ENCODE assay signal across 23 cellular contexts in the genomic region with DNA sequence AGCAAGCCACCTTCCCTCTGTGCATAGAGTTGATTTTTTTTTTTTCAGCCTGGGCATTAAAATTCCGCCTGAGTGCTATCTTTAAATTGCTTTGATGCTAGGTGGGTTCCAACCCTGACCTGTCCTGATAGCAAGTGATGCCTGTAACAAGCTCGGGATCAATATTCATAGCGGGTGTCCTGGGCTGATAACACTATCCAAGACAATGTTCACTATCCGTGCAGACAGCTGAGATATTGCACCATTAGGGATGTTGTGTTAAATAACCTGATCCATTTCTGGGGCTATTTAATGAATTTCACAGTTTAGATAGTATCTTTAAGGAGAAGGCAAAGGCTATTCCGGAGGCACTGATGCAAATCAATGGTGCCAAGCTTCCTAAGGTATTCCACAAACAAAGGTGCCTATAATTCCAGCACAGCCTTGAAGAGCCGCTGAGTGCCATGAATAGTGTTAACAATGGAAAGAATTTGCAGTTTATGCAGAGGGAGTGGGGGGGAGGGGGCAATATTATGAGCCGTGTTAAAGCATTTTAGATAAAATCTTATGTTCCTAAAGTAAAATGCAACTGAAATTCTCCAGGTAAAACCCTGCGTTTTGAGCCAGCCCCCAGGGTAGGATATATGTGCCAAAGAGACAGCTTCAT. TPM values are rescaled to one million over a fixed set of nuclear protein-coding genes. Genes with fewer than 3 reads are reported as not detected.
"Had no signal": no experiment of that assay in that cellular context is flagged by ENCODE, and none has a peak within 500 bp of the region (broad histone marks: within the 10 kb centered on the region; RNA-seq: fewer than 3 reads in every experiment).

No MANE protein-coding gene starts in this region.

- H3K4me1 ChIP-seq: pancreas had no signal

- H3K9me3 ChIP-seq: heart left ventricle, lower lobe of right lung, neutrophil, pancreas, psoas muscle, tibial nerve had no signal

- H3K9me3 Mint-ChIP-seq: activated CD4-positive, alpha-beta memory T cell treated with anti-CD3 and anti-CD28 coated beads, Interleukin-2, amount 10 ng/mL, durations not matched to agents 7 days and 5 days; activated naive CD4-positive, alpha-beta T cell treated with anti-CD3 and anti-CD28 coated beads, Interleukin-2, amount 10 ng/mL, durations not matched to agents 7 days and 5 days; activated T-cell treated with anti-CD3 and anti-CD28 coated beads, Interleukin-2, amount 50 U/mL, for 72 hours; T-helper 1 cell treated with Interleukin-12 subunit alpha and Interleukin-12 subunit beta and Interleukin-4 antibody, amounts not matched to agents 30 μg/mL and 1 μg/mL, for 36 hours had no signal

- H3K36me3 ChIP-seq: heart left ventricle, lower lobe of right lung, neutrophil, pancreas, tibial nerve had no signal

- DNase-seq: activated CD4-positive, alpha-beta memory T cell treated with anti-CD3 and anti-CD28 coated beads, Interleukin-2, amount 10 ng/mL, durations not matched to agents 7 days and 5 days; activated CD4-positive, alpha-beta T cell treated with anti-CD3 and anti-CD28 coated beads for 48 hours; activated effector memory CD4-positive, alpha-beta T cell treated with Interleukin-2 at 50 U/mL for 16 hours; activated naive CD4-positive, alpha-beta T cell treated with anti-CD3 and anti-CD28 coated beads, Interleukin-2, amount 10 ng/mL, durations not matched to agents 7 days and 5 days; activated T-cell treated with anti-CD3 and anti-CD28 coated beads, Interleukin-2, amount 50 U/mL, for 72 hours; cerebellar nuclear complex; heart left ventricle; kidney; lower lobe of right lung; naive thymus-derived CD8-positive, alpha-beta T cell; pancreas; psoas muscle; right cardiac atrium; stimulated activated CD4-positive, alpha-beta T cell treated with anti-CD3 and anti-CD28 coated beads, Interleukin-4, amount 100 ng/mL, for 4 hours; stimulated activated naive CD8-positive, alpha-beta T cell treated with anti-CD3 and anti-CD28 coated beads, Interleukin-15, Interleukin-2, amounts not matched to agents 100 U/mL and 50 U/mL, for 24 hours; T1000 had no signal

- H3K4me3 Mint-ChIP-seq: activated CD4-positive, alpha-beta memory T cell treated with anti-CD3 and anti-CD28 coated beads, Interleukin-2, amount 10 ng/mL, durations not matched to agents 7 days and 5 days; activated naive CD4-positive, alpha-beta T cell treated with anti-CD3 and anti-CD28 coated beads, Interleukin-2, amount 10 ng/mL, durations not matched to agents 7 days and 5 days; activated T-cell treated with anti-CD3 and anti-CD28 coated beads, Interleukin-2, amount 50 U/mL, for 72 hours; naive thymus-derived CD8-positive, alpha-beta T cell; T-helper 1 cell treated with Interleukin-12 subunit alpha and Interleukin-12 subunit beta and Interleukin-4 antibody, amounts not matched to agents 30 μg/mL and 1 μg/mL, for 36 hours had no signal

- H3K27ac ChIP-seq: coronary artery, epithelial cell of prostate, heart left ventricle, lower lobe of right lung, neutrophil, pancreas, psoas muscle, tibial nerve had no signal

- H3K4me3 ChIP-seq: coronary artery, heart left ventricle, lower lobe of right lung, pancreas, psoas muscle, tibial nerve had no signal

- H3K27ac Mint-ChIP-seq: activated CD4-positive, alpha-beta memory T cell treated with anti-CD3 and anti-CD28 coated beads, Interleukin-2, amount 10 ng/mL, durations not matched to agents 7 days and 5 days; activated naive CD4-positive, alpha-beta T cell treated with anti-CD3 and anti-CD28 coated beads, Interleukin-2, amount 10 ng/mL, durations not matched to agents 7 days and 5 days; activated T-cell treated with anti-CD3 and anti-CD28 coated beads, Interleukin-2, amount 50 U/mL, for 72 hours; T-helper 1 cell treated with Interleukin-12 subunit alpha and Interleukin-12 subunit beta and Interleukin-4 antibody, amounts not matched to agents 30 μg/mL and 1 μg/mL, for 36 hours had no signal

RNA-seq across cellular contexts. Expression of gene NKX1-2, which starts 4.3 kb away (rescaled TPM):
- total RNA-seq: activated CD4-positive, alpha-beta memory T cell treated with anti-CD3 and anti-CD28 coated beads, Interleukin-2, amount 10 ng/mL, durations not matched to agents 7 days and 5 days; activated T-cell treated with anti-CD3 and anti-CD28 coated beads, Interleukin-2, amount 50 U/mL, for 72 hours; fibroblast of villous mesenchyme; heart left ventricle; kidney; lower lobe of right lung; naive thymus-derived CD8-positive, alpha-beta T cell; pancreas; psoas muscle; right cardiac atrium; subcutaneous adipose tissue; tibial nerve had no signal
- polyA plus RNA-seq: heart left ventricle; naive thymus-derived CD8-positive, alpha-beta T cell; pancreas; psoas muscle; right cardiac atrium had no signal
